ENCODE assay signal across 1 cellular context in genomic region chr1:105204836-105205371, GRCh38.
TF ChIP-seq lines count a peak whose summit lies in the region.

No MANE protein-coding gene starts in this region.

TF ChIP-seq in H1, 55 proteins besides CTCF, POLR2A, EP300 and RAD21 (continued from another document):
- TF ChIP-seq GTF2F1 (IDR thresholded peaks at IDR 0.05; ENCODE audit: borderline replicate concordance, low read depth, low read length) (no peak), MAFK (IDR thresholded peaks at IDR 0.05; ENCODE audit: low read depth, low read length) (no peak), EGR1 (IDR thresholded peaks at IDR 0.05; ENCODE audit: borderline replicate concordance, low read depth, low read length) (no peak)
